In genomic region chr20:14717124-14718004, GRCh38 we compare ENCODE assay signal across 1 cellular context.
TF ChIP-seq lines count a peak whose summit lies in the region.

No MANE protein-coding gene starts in this region.

TF ChIP-seq in liver, 16 proteins besides CTCF, POLR2A, EP300 and RAD21 (continued from another document):
- peak; percentile 69 for TF ChIP-seq REST (IDR thresholded peaks at IDR 0.05)
